ENCODE assay signal across 8 cellular contexts in the genomic region with DNA sequence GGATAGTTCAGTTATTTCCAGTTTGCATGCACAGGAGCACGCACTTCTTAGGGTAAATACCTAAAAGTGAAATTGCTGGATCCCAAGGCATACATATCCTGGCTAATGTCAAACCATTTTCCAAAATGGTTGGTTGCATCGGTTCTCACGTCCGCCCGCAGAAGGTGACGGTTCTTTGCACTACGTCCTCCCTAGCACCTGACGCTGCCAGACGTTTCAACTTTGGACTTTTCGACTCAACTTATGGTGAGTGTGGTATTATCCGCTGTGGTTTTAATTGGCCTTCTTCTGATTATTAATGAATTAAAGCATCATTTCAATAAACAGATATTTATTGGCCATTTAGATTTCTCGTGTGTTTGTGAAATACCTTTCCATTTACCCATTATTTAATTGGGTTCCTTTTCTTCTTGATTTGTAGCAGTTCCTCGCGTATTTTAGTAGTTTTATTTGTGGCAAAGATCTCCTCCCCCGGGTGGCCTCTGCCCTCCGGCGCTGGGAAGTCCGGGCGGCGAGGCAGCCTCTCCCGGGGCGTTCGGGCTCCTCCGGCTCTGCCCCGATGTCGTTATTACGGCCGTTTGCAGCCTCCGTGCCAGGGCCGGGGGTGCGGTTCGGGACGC. TPM values are rescaled to one million over a fixed set of nuclear protein-coding genes. Genes with fewer than 3 reads are reported as not detected.
DNase-seq lines count a peak whose midpoint lies in the region; ATAC-seq and TF ChIP-seq lines count a peak whose summit lies in the region.

TSS of gene JHY (plus strand) at position 571 of the 620 bp plus-strand sequence. CDS start 3,091 bp downstream, outside the sequence.

- peak within 1 kb of the TSS; percentile 87 for H3K27ac ChIP-seq in suprapubic skin

- TF ChIP-seq POLR2A in suprapubic skin (IDR thresholded peaks at IDR 0.05): no peak

- H3K27ac Mint-ChIP-seq in activated CD4-positive, alpha-beta T cell treated with anti-CD3 and anti-CD28 coated beads for 36 hours: peak within 1 kb of the TSS; percentile 83
- H3K27ac Mint-ChIP-seq in activated naive CD8-positive, alpha-beta T cell treated with anti-CD3 and anti-CD28 coated beads, Interleukin-2, amount 10 ng/mL, durations not matched to agents 7 days and 5 days: peak within 1 kb of the TSS; percentile 80

- H3K27me3 ChIP-seq in kidney epithelial cell (ENCODE audit: control insufficient read depth, insufficient read depth, low read length): no peaks in the 10 kb centered on the region
- H3K27me3 ChIP-seq in suprapubic skin: no peaks in the 10 kb centered on the region

- H3K4me1 Mint-ChIP-seq in activated CD4-positive, alpha-beta T cell treated with anti-CD3 and anti-CD28 coated beads for 36 hours: peaks cover 33% of the 10 kb centered on the region
- H3K4me1 Mint-ChIP-seq in activated naive CD8-positive, alpha-beta T cell treated with anti-CD3 and anti-CD28 coated beads, Interleukin-2, amount 10 ng/mL, durations not matched to agents 7 days and 5 days: peaks cover 17% of the 10 kb centered on the region

- peaks cover 4% of the 10 kb centered on the region for H3K4me1 ChIP-seq in suprapubic skin

- no peaks in the 10 kb centered on the region for H3K9me3 Mint-ChIP-seq in activated CD4-positive, alpha-beta T cell treated with anti-CD3 and anti-CD28 coated beads for 36 hours (ENCODE audit: low read depth)
- no peaks in the 10 kb centered on the region for H3K9me3 Mint-ChIP-seq in activated naive CD8-positive, alpha-beta T cell treated with anti-CD3 and anti-CD28 coated beads, Interleukin-2, amount 10 ng/mL, durations not matched to agents 7 days and 5 days

- no peak for DNase-seq in activated CD4-positive, alpha-beta T cell treated with anti-CD3 and anti-CD28 coated beads for 36 hours
- DNase-seq in activated CD4-positive, alpha-beta T cell treated with anti-CD3 and anti-CD28 coated beads, Interleukin-2, amount 50 U/mL, for 48 hours: no peak
- DNase-seq in activated naive CD8-positive, alpha-beta T cell treated with anti-CD3 and anti-CD28 coated beads, Interleukin-2, amount 10 ng/mL, durations not matched to agents 7 days and 5 days: no peak
- DNase-seq in kidney epithelial cell (ENCODE audit: low read depth): no peak
- DNase-seq in suprapubic skin (ENCODE audit: low spot score in 2 of 2): peak in 1 of 2 donors; percentile 83
- DNase-seq in GM10248 (ENCODE audit: extremely low spot score): no peak
- DNase-seq in stimulated activated CD4-positive, alpha-beta T cell treated with anti-CD3 and anti-CD28 coated beads, Interleukin-1b, Interleukin-23, amount 100 ng/mL, for 48 hours: no peak

- no peak for ATAC-seq in activated CD4-positive, alpha-beta T cell treated with anti-CD3 and anti-CD28 coated beads for 36 hours
- no peak for ATAC-seq in activated naive CD8-positive, alpha-beta T cell treated with anti-CD3 and anti-CD28 coated beads, Interleukin-2, amount 10 ng/mL, durations not matched to agents 7 days and 5 days (ENCODE audit: low read depth)
- no peak for ATAC-seq in GM19397 (IDR thresholded peaks at IDR 0.05; ENCODE audit: unreplicated experiment)

- intact Hi-C loops in activated CD4-positive, alpha-beta T cell treated with anti-CD3 and anti-CD28 coated beads for 36 hours (cut with DNase I, micrococcal nuclease): loop anchor here (2.0 to 5.0 kb wide), 2 partner anchors 25 to 100 kb away; partner anchors contain the start of gene BSX (in 1 of the 2)

- CTCF ChIA-PET in activated CD4-positive, alpha-beta T cell treated with anti-CD3 and anti-CD28 coated beads for 36 hours (lab: Charles Lee): interaction anchor here (1.3 to 1.7 kb wide), 3 partner anchors 17 to 140 kb away, joined by 3 to 6 read pairs (median 5); no protein-coding TSS in a partner anchor
- CTCF ChIA-PET in GM10248 (lab: Yijun Ruan, JAX): interaction anchor here (1.2 to 1.7 kb wide), 2 partner anchors 18 to 19 kb away, joined by 4 read pairs; no protein-coding TSS in a partner anchor

- no peaks in the 10 kb centered on the region for H3K36me3 ChIP-seq in kidney epithelial cell (ENCODE audit: control insufficient read depth, insufficient read depth, low read length)
- H3K36me3 ChIP-seq in suprapubic skin: no peaks in the 10 kb centered on the region

- H3K4me3 ChIP-seq in kidney epithelial cell (ENCODE audit: low read depth, low read length) (peak within 1 kb of the TSS; percentile 58), suprapubic skin (peak within 1 kb of the TSS; percentile 75)

- H3K9me3 ChIP-seq in suprapubic skin: no peaks in the 10 kb centered on the region

- H3K4me3 Mint-ChIP-seq in activated CD4-positive, alpha-beta T cell treated with anti-CD3 and anti-CD28 coated beads for 36 hours: peak within 1 kb of the TSS; percentile 77
- peak within 1 kb of the TSS; percentile 86 for H3K4me3 Mint-ChIP-seq in activated naive CD8-positive, alpha-beta T cell treated with anti-CD3 and anti-CD28 coated beads, Interleukin-2, amount 10 ng/mL, durations not matched to agents 7 days and 5 days

- peaks cover 8% of the 10 kb centered on the region for H3K36me3 Mint-ChIP-seq in activated CD4-positive, alpha-beta T cell treated with anti-CD3 and anti-CD28 coated beads for 36 hours (ENCODE audit: low read depth)
- peaks cover 2% of the 10 kb centered on the region for H3K36me3 Mint-ChIP-seq in activated naive CD8-positive, alpha-beta T cell treated with anti-CD3 and anti-CD28 coated beads, Interleukin-2, amount 10 ng/mL, durations not matched to agents 7 days and 5 days

- no peak for TF ChIP-seq EP300 in suprapubic skin (IDR thresholded peaks at IDR 0.05)

- TF ChIP-seq CTCF in kidney epithelial cell (IDR thresholded peaks at IDR 0.05; ENCODE audit: insufficient read depth, low read length, poor library complexity, severe bottlenecking): no peak
- TF ChIP-seq CTCF in suprapubic skin (IDR thresholded peaks at IDR 0.05): no peak
- TF ChIP-seq CTCF in GM10248 (IDR thresholded peaks at IDR 0.05; ENCODE audit: control extremely low read depth, extremely low read depth, low read depth, missing control alignments): no peak

- POLR2A ChIA-PET in activated CD4-positive, alpha-beta T cell treated with anti-CD3 and anti-CD28 coated beads for 36 hours (lab: Charles Lee): no interaction called here
- POLR2A ChIA-PET in activated naive CD8-positive, alpha-beta T cell treated with anti-CD3 and anti-CD28 coated beads, Interleukin-2, amount 10 ng/mL, durations not matched to agents 7 days and 5 days (lab: Charles Lee): interaction anchor here (1.3 to 1.4 kb wide), 2 partner anchors 38 to 180 kb away, joined by 3 to 4 read pairs; partner anchors contain the start of gene HSPA8
- POLR2A ChIA-PET in GM10248 (lab: Yijun Ruan, JAX): no interaction called here

- peaks cover 6% of the 10 kb centered on the region for H3K27me3 Mint-ChIP-seq in activated CD4-positive, alpha-beta T cell treated with anti-CD3 and anti-CD28 coated beads for 36 hours
- no peaks in the 10 kb centered on the region for H3K27me3 Mint-ChIP-seq in activated naive CD8-positive, alpha-beta T cell treated with anti-CD3 and anti-CD28 coated beads, Interleukin-2, amount 10 ng/mL, durations not matched to agents 7 days and 5 days

- WGBS in suprapubic skin: 30% methylated on average over 33 of the region's 33 CpGs

RNA-seq across cellular contexts. Expression of gene JHY, which starts in this region (rescaled TPM):
- 1 to 10 TPM; 2.4 to 3.2 TPM for total RNA-seq in activated CD4-positive, alpha-beta T cell treated with anti-CD3 and anti-CD28 coated beads for 36 hours
- total RNA-seq in activated naive CD8-positive, alpha-beta T cell treated with anti-CD3 and anti-CD28 coated beads, Interleukin-2, amount 10 ng/mL, durations not matched to agents 7 days and 5 days: 1 to 10 TPM; 5.5 to 6.2 TPM
- 3.4 and 3.6 TPM in 2 replicates for total RNA-seq in kidney epithelial cell
- 1 to 10 TPM; 2.5 to 7.6 (median 3.9) TPM for total RNA-seq in suprapubic skin
